In genomic region chr14:20652996-20653975, GRCh38 we compare ENCODE assay signal across 9 cellular contexts. TPM values are rescaled to one million over a fixed set of nuclear protein-coding genes. Genes with fewer than 3 reads are reported as not detected.
DNase-seq lines count a peak whose midpoint lies in the region; ATAC-seq and TF ChIP-seq lines count a peak whose summit lies in the region.
"Had no signal": no experiment of that assay in that cellular context is flagged by ENCODE, and none has a peak within 500 bp of the region (broad histone marks: within the 10 kb centered on the region; RNA-seq: fewer than 3 reads in every experiment).

No MANE protein-coding gene starts in this region.

- no peak for TF ChIP-seq CTCF in AG10803 (conservative IDR thresholded peaks at IDR 0.05; ENCODE audit: low read length)
- no peak for TF ChIP-seq CTCF in foreskin fibroblast (IDR thresholded peaks at IDR 0.05; ENCODE audit: low read depth, low read length)

- H3K4me3 ChIP-seq in AG10803 (ENCODE audit: low read length) = no peak overlapping the region; the same call in 1 of the 2 replicates
- H3K4me3 ChIP-seq in foreskin fibroblast (ENCODE audit: low read depth in 1 of 2, low read length in 2 of 2) = no peak overlapping the region

- intact Hi-C loops in left colon (cut with DNase I, micrococcal nuclease) = no loop called here

- peak; percentile 55 for DNase-seq in AG10803 (ENCODE audit: low read depth)
- peak; percentile 36 to 65 for DNase-seq in activated CD4-positive, alpha-beta T cell treated with anti-CD3 and anti-CD28 coated beads, Interleukin-2, amount 50 U/mL, for 24 hours (ENCODE audit: low read depth in 1 of 2, low spot score in 1 of 2)
- DNase-seq in foreskin fibroblast = peak; percentile 45 to 76
- peak; percentile 46 for DNase-seq in stimulated activated CD4-positive, alpha-beta T cell treated with anti-CD3 and anti-CD28 coated beads, Interleukin-4, amount 100 ng/mL, for 1 hour
- no peak for DNase-seq in SIG-M5 (lab: John Stamatoyannopoulos, UW)
- DNase-seq in left colon = no peak

- ATAC-seq in HG02885 (IDR thresholded peaks at IDR 0.05; ENCODE audit: poor library complexity, unreplicated experiment) (peak; percentile 62), left colon (no peak), GM21528 (IDR thresholded peaks at IDR 0.05; ENCODE audit: low FRiP score, unreplicated experiment) (no peak)

RNA-seq across cellular contexts. Expression of gene OR6S1, which starts 11.8 kb away (rescaled TPM):
- not detected for total RNA-seq in left colon
- total RNA-seq: urinary bladder had no signal

RNA-seq across cellular contexts. Expression of gene RNASE4, which starts 31.1 kb away (rescaled TPM):
- total RNA-seq in left colon = 10 to 100 TPM; 52.2 to 62.1 TPM

RNA-seq across cellular contexts. Expression of gene ANG, which starts 35.3 kb away (rescaled TPM):
- 10 to 100 TPM; 49.2 to 50.4 TPM for total RNA-seq in left colon

Comparison
In these comparisons a context has a peak if more than half of its experiments do, and no peak if none do; other contexts are left out.
1. DNase-seq: peak in AG10803 (single experiment), activated CD4-positive, alpha-beta T cell treated with anti-CD3 and anti-CD28 coated beads, Interleukin-2, amount 50 U/mL, for 24 hours (2 of 2), foreskin fibroblast (2 of 2) and stimulated activated CD4-positive, alpha-beta T cell treated with anti-CD3 and anti-CD28 coated beads, Interleukin-4, amount 100 ng/mL, for 1 hour (single experiment); none in SIG-M5 (single experiment) and left colon (0 of 2).